1 cellular context compared by ENCODE assay signal in genomic region chr1:109392788-109393580, GRCh38.
TF ChIP-seq lines count a peak whose summit lies in the region.

No MANE protein-coding gene starts in this region.

TF ChIP-seq in HEK293, 187 proteins besides CTCF, POLR2A, EP300 and RAD21 (continued from another document and continues in another):
- TF ChIP-seq ZNF518A (tag by site-specific recombination; conservative IDR thresholded peaks at IDR 0.05; ENCODE audit: low read depth) (peak; percentile 57), SP3 (tag by site-specific recombination; IDR thresholded peaks at IDR 0.05) (no peak), ZNF600 (tag by site-specific recombination; IDR thresholded peaks at IDR 0.05) (peak; percentile 50; the same call in 1 of the 2 replicates), SCRT1 (tag by site-specific recombination; IDR thresholded peaks at IDR 0.05; ENCODE audit: borderline replicate concordance) (no peak), ZNF426 (tag by site-specific recombination; IDR thresholded peaks at IDR 0.05) (no peak), ZNF354C (tag by site-specific recombination; IDR thresholded peaks at IDR 0.05; ENCODE audit: borderline replicate concordance, low read depth) (no peak), ZNF274 (IDR thresholded peaks at IDR 0.05; ENCODE audit: low read length) (no peak), ZNF274 (tag by site-specific recombination; IDR thresholded peaks at IDR 0.05; ENCODE audit: borderline replicate concordance) (no peak), ZNF701 (tag by site-specific recombination; IDR thresholded peaks at IDR 0.05) (no peak), PRDM10 (tag by site-specific recombination; IDR thresholded peaks at IDR 0.05) (peak; percentile 84), MYNN (tag by site-specific recombination; IDR thresholded peaks at IDR 0.05; ENCODE audit: borderline replicate concordance) (no peak), ZNF169 (tag by site-specific recombination; IDR thresholded peaks at IDR 0.05) (no peak), ZNF658 (tag by site-specific recombination; IDR thresholded peaks at IDR 0.05) (no peak), BCL11A (tag by site-specific recombination; IDR thresholded peaks at IDR 0.05; ENCODE audit: low read depth) (no peak), ZNF670 (tag by site-specific recombination; IDR thresholded peaks at IDR 0.05; ENCODE audit: low read depth) (no peak), ZNF791 (tag by site-specific recombination; IDR thresholded peaks at IDR 0.05) (no peak), ZNF664 (tag by site-specific recombination; IDR thresholded peaks at IDR 0.05) (no peak), ZNF707 (tag by site-specific recombination; IDR thresholded peaks at IDR 0.05) (no peak), ZNF37A (tag by site-specific recombination; IDR thresholded peaks at IDR 0.05) (no peak), TCF7L2 (IDR thresholded peaks at IDR 0.05; ENCODE audit: borderline replicate concordance, low read depth, low read length) (no peak), IKZF3 (tag by site-specific recombination; IDR thresholded peaks at IDR 0.05) (0 out of 2 replicates have a peak, but pooled peaks have one; percentile 14), ZNF660 (tag by site-specific recombination; IDR thresholded peaks at IDR 0.05) (no peak), ZNF747 (tag by site-specific recombination; IDR thresholded peaks at IDR 0.05) (no peak), ZNF501 (tag by site-specific recombination; IDR thresholded peaks at IDR 0.05) (no peak), ZNF792 (tag by site-specific recombination; IDR thresholded peaks at IDR 0.05) (no peak), ZNF239 (tag by site-specific recombination; IDR thresholded peaks at IDR 0.05) (no peak), REPIN1 (tag by site-specific recombination; IDR thresholded peaks at IDR 0.05; ENCODE audit: low read depth) (no peak), ZNF350 (tag by site-specific recombination; IDR thresholded peaks at IDR 0.05) (no peak), ZBTB20 (tag by site-specific recombination; IDR thresholded peaks at IDR 0.05) (peak; percentile 68), ZNF549 (tag by site-specific recombination; IDR thresholded peaks at IDR 0.05) (no peak), ZNF391 (tag by site-specific recombination; IDR thresholded peaks at IDR 0.05; ENCODE audit: borderline replicate concordance, low read depth) (no peak), ZNF548 (tag by site-specific recombination; IDR thresholded peaks at IDR 0.05) (no peak), ZBTB17 (tag by site-specific recombination; IDR thresholded peaks at IDR 0.05) (0 out of 2 replicates have a peak, but pooled peaks have one; percentile 55), ZSCAN30 (tag by site-specific recombination; IDR thresholded peaks at IDR 0.05) (no peak), KLF10 (tag by site-specific recombination; IDR thresholded peaks at IDR 0.05) (no peak)
- TF ChIP-seq, protein P1, sequence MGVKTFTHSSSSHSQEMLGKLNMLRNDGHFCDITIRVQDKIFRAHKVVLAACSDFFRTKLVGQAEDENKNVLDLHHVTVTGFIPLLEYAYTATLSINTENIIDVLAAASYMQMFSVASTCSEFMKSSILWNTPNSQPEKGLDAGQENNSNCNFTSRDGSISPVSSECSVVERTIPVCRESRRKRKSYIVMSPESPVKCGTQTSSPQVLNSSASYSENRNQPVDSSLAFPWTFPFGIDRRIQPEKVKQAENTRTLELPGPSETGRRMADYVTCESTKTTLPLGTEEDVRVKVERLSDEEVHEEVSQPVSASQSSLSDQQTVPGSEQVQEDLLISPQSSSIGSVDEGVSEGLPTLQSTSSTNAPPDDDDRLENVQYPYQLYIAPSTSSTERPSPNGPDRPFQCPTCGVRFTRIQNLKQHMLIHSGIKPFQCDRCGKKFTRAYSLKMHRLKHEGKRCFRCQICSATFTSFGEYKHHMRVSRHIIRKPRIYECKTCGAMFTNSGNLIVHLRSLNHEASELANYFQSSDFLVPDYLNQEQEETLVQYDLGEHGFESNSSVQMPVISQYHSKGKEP (tag by site-specific recombination; IDR thresholded peaks at IDR 0.05): no peak
- TF ChIP-seq, protein P2, sequence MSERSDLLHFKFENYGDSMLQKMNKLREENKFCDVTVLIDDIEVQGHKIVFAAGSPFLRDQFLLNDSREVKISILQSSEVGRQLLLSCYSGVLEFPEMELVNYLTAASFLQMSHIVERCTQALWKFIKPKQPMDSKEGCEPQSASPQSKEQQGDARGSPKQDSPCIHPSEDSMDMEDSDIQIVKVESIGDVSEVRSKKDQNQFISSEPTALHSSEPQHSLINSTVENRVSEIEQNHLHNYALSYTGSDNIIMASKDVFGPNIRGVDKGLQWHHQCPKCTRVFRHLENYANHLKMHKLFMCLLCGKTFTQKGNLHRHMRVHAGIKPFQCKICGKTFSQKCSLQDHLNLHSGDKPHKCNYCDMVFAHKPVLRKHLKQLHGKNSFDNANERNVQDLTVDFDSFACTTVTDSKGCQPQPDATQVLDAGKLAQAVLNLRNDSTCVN (tag by site-specific recombination; optimal IDR thresholded peaks at IDR 0.05): no peak
- TF ChIP-seq, protein P3, sequence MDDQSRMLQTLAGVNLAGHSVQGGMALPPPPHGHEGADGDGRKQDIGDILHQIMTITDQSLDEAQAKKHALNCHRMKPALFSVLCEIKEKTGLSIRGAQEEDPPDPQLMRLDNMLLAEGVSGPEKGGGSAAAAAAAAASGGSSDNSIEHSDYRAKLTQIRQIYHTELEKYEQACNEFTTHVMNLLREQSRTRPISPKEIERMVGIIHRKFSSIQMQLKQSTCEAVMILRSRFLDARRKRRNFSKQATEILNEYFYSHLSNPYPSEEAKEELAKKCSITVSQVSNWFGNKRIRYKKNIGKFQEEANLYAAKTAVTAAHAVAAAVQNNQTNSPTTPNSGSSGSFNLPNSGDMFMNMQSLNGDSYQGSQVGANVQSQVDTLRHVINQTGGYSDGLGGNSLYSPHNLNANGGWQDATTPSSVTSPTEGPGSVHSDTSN (CRISPR knock-in tag; IDR thresholded peaks at IDR 0.05): no peak
- TF ChIP-seq, protein P4, sequence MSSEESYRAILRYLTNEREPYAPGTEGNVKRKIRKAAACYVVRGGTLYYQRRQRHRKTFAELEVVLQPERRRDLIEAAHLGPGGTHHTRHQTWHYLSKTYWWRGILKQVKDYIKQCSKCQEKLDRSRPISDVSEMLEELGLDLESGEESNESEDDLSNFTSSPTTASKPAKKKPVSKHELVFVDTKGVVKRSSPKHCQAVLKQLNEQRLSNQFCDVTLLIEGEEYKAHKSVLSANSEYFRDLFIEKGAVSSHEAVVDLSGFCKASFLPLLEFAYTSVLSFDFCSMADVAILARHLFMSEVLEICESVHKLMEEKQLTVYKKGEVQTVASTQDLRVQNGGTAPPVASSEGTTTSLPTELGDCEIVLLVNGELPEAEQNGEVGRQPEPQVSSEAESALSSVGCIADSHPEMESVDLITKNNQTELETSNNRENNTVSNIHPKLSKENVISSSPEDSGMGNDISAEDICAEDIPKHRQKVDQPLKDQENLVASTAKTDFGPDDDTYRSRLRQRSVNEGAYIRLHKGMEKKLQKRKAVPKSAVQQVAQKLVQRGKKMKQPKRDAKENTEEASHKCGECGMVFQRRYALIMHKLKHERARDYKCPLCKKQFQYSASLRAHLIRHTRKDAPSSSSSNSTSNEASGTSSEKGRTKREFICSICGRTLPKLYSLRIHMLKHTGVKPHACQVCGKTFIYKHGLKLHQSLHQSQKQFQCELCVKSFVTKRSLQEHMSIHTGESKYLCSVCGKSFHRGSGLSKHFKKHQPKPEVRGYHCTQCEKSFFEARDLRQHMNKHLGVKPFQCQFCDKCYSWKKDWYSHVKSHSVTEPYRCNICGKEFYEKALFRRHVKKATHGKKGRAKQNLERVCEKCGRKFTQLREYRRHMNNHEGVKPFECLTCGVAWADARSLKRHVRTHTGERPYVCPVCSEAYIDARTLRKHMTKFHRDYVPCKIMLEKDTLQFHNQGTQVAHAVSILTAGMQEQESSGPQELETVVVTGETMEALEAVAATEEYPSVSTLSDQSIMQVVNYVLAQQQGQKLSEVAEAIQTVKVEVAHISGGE (tag by site-specific recombination; conservative IDR thresholded peaks at IDR 0.05; ENCODE audit: low read depth): 0 out of 2 replicates have a peak, but pooled peaks have one; percentile 25
- TF ChIP-seq, protein P5, sequence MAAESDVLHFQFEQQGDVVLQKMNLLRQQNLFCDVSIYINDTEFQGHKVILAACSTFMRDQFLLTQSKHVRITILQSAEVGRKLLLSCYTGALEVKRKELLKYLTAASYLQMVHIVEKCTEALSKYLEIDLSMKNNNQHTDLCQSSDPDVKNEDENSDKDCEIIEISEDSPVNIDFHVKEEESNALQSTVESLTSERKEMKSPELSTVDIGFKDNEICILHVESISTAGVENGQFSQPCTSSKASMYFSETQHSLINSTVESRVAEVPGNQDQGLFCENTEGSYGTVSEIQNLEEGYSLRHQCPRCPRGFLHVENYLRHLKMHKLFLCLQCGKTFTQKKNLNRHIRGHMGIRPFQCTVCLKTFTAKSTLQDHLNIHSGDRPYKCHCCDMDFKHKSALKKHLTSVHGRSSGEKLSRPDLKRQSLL (tag by site-specific recombination; IDR thresholded peaks at IDR 0.05): no peak
- TF ChIP-seq, protein P6, sequence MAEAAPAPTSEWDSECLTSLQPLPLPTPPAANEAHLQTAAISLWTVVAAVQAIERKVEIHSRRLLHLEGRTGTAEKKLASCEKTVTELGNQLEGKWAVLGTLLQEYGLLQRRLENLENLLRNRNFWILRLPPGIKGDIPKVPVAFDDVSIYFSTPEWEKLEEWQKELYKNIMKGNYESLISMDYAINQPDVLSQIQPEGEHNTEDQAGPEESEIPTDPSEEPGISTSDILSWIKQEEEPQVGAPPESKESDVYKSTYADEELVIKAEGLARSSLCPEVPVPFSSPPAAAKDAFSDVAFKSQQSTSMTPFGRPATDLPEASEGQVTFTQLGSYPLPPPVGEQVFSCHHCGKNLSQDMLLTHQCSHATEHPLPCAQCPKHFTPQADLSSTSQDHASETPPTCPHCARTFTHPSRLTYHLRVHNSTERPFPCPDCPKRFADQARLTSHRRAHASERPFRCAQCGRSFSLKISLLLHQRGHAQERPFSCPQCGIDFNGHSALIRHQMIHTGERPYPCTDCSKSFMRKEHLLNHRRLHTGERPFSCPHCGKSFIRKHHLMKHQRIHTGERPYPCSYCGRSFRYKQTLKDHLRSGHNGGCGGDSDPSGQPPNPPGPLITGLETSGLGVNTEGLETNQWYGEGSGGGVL (tag by site-specific recombination; IDR thresholded peaks at IDR 0.05): no peak
- TF ChIP-seq, protein P7, sequence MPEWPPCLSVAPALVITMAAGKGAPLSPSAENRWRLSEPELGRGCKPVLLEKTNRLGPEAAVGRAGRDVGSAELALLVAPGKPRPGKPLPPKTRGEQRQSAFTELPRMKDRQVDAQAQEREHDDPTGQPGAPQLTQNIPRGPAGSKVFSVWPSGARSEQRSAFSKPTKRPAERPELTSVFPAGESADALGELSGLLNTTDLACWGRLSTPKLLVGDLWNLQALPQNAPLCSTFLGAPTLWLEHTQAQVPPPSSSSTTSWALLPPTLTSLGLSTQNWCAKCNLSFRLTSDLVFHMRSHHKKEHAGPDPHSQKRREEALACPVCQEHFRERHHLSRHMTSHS (tag by site-specific recombination; IDR thresholded peaks at IDR 0.05): no peak
